In genomic region chr11:128831781-128832497, GRCh38 we compare ENCODE assay signal across 9 cellular contexts. TPM values are rescaled to one million over a fixed set of nuclear protein-coding genes. Genes with fewer than 3 reads are reported as not detected.
DNase-seq lines count a peak whose midpoint lies in the region; ATAC-seq, FAIRE-seq and TF ChIP-seq lines count a peak whose summit lies in the region.
"Had no signal": no experiment of that assay in that cellular context is flagged by ENCODE, and none has a peak within 500 bp of the region (broad histone marks: within the 10 kb centered on the region; RNA-seq: fewer than 3 reads in every experiment).

No MANE protein-coding gene starts in this region.

- no peak overlapping the region for H3K9ac ChIP-seq in Loucy (ENCODE audit: low read depth, low read length, poor library complexity, severe bottlenecking)

- H3K9me2 ChIP-seq in Loucy (replicated peaks; ENCODE audit: low read depth, low read length) = no peaks in the 10 kb centered on the region

- no peak for TF ChIP-seq CTCF in Loucy (conservative IDR thresholded peaks at IDR 0.05; ENCODE audit: low read length)

- H3K79me2 ChIP-seq in Loucy (ENCODE audit: insufficient read depth, low read length) = no peaks in the 10 kb centered on the region

- no peak overlapping the region for H3K4me3 ChIP-seq in Loucy (ENCODE audit: low read length, poor library complexity, severe bottlenecking)

- H3K27me3 ChIP-seq in Loucy (ENCODE audit: insufficient read depth, low read length, poor library complexity, severe bottlenecking) = no peaks in the 10 kb centered on the region

- ATAC-seq in GM18502 (IDR thresholded peaks at IDR 0.05; ENCODE audit: poor library complexity, unreplicated experiment) = peak; percentile 53
- ATAC-seq in GM21717 (IDR thresholded peaks at IDR 0.05; ENCODE audit: unreplicated experiment) = peak; percentile 51
- no peak for ATAC-seq in memory B cell (ENCODE audit: low read depth)
- no peak for ATAC-seq in GM19397 (IDR thresholded peaks at IDR 0.05; ENCODE audit: unreplicated experiment)

- peaks cover 51% of the 10 kb centered on the region for H3K4me1 Mint-ChIP-seq in memory B cell

- no peak overlapping the region for H2AFZ ChIP-seq in Loucy (ENCODE audit: low read length)

- no peaks in the 10 kb centered on the region for H3K36me3 ChIP-seq in Loucy (ENCODE audit: insufficient read depth, low read length)

- H3K4me3 Mint-ChIP-seq in memory B cell = peak overlapping the region; percentile 72

- no peaks in the 10 kb centered on the region for H3K9me3 Mint-ChIP-seq in memory B cell
- H3K9me3 Mint-ChIP-seq: activated naive CD4-positive, alpha-beta T cell treated with anti-CD3 and anti-CD28 coated beads for 36 hours had no signal

- H3K27me3 Mint-ChIP-seq in memory B cell = no peaks in the 10 kb centered on the region

- FAIRE-seq in frontal cortex (lab: Jason Lieb, UNC) = no peak

- peaks cover 7% of the 10 kb centered on the region for H3K36me3 Mint-ChIP-seq in memory B cell

- H3K4me2 ChIP-seq in Loucy (ENCODE audit: low read depth, low read length, poor library complexity, severe bottlenecking) = peak overlapping the region; percentile 54

- no peaks in the 10 kb centered on the region for H3F3A ChIP-seq in Loucy (ENCODE audit: low read depth)

- no peaks in the 10 kb centered on the region for H4K20me1 ChIP-seq in Loucy (ENCODE audit: insufficient read depth, low read length, poor library complexity, severe bottlenecking)

- H3K27ac Mint-ChIP-seq in memory B cell = peak overlapping the region; percentile 94

- H3K4me1 ChIP-seq in Loucy (ENCODE audit: insufficient read depth, low read length, poor library complexity, severe bottlenecking) = peaks cover 21% of the 10 kb centered on the region

- no peaks in the 10 kb centered on the region for H3K9me3 ChIP-seq in Loucy (ENCODE audit: insufficient read depth, low read depth, low read length)

- DNase-seq in memory B cell (ENCODE audit: low spot score in 2 of 2) (no peak), RPMI8226 (no peak), frontal cortex (ENCODE audit: low spot score in 2 of 2) (no peak)

RNA-seq across cellular contexts. Expression of gene KCNJ1, which starts 35.2 kb away (rescaled TPM):
- not detected for total RNA-seq in frontal cortex
- total RNA-seq: activated naive CD4-positive, alpha-beta T cell treated with anti-CD3 and anti-CD28 coated beads for 36 hours; osteocyte had no signal

RNA-seq across cellular contexts. Expression of gene KCNJ5, which starts 59.2 kb away (rescaled TPM):
- total RNA-seq in frontal cortex = 0.82 TPM
- total RNA-seq: activated naive CD4-positive, alpha-beta T cell treated with anti-CD3 and anti-CD28 coated beads for 36 hours; osteocyte had no signal

Comparison
In these comparisons a context has a peak if more than half of its experiments do, and no peak if none do; other contexts are left out.
1. ATAC-seq: peak in GM18502 (single experiment) and GM21717 (single experiment); none in memory B cell (single experiment) and GM19397 (single experiment).